ENCODE assay signal across 8 cellular contexts in the genomic region with DNA sequence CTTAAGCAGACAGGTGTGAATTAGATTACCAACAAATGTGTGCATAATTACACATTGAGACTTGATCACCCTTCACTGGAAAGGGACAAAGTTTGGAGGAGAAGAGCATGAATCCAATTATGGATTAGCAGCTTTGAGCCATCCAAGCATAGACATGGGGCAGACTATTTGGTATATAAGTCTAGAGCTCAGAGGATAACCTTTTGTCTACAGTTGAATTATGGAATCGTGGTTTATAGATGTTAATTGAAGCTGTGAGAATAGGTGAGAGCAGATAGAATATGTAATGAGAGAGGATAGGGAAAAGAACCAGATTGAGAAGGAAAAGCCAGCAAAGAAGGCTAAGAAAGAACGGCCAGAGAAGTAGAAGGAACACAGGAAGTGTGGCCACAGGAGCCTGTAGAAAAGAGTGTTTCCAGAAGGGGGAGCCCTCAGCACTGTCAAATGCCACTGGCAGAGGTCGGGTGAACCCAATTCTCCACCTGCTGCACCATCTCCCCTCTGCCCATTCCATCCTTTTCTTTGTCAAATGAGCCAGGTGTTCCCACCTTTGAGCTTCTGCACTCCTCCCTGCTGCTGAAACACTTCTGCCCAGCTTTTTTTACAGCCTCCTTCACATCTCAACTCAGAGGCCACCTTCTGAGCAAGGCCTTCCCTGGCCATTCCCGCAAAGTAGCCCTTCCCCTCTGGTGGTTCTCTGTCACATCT. TPM values are rescaled to one million over a fixed set of nuclear protein-coding genes. Genes with fewer than 3 reads are reported as not detected.
DNase-seq lines count a peak whose midpoint lies in the region; ATAC-seq and TF ChIP-seq lines count a peak whose summit lies in the region.

No MANE protein-coding gene starts in this region.

- H3K79me2 ChIP-seq in hepatocyte = no peaks in the 10 kb centered on the region

- no peak for ATAC-seq in HG03521 (IDR thresholded peaks at IDR 0.05; ENCODE audit: unreplicated experiment)

- TF ChIP-seq CTCF in adrenal gland (IDR thresholded peaks at IDR 0.05) (peak; percentile 61 to 78 (median 64)), hepatocyte (IDR thresholded peaks at IDR 0.05; ENCODE audit: poor library complexity) (peak; percentile 63)

- DNase-seq in NCI-H1436 (lab: John Stamatoyannopoulos, UW) (peak; percentile 42), NCI-H1436 treated with DMSO at 0.1 percent for 48 hours (lab: John Stamatoyannopoulos, UW) (no peak), NCI-H1417 treated with DMSO at 0.1 percent for 48 hours (lab: John Stamatoyannopoulos, UW) (peak; percentile 16), T-helper 1 cell (peak; percentile 27 to 65 (median 43)), adrenal gland (peak; percentile 62 to 81 (median 66)), hepatocyte (ENCODE audit: low spot score) (peak; percentile 79)
- peak; percentile 42 for DNase-seq in stimulated activated CD4-positive, alpha-beta T cell treated with anti-CD3 and anti-CD28 coated beads, Interleukin-12 subunit alpha, Interleukin-12 subunit beta, amount 100 ng/mL, for 4 hours

- H3K9me3 ChIP-seq in adrenal gland (replicated peaks in 1 of 3) (no peaks in the 10 kb centered on the region), hepatocyte (ENCODE audit: low read depth) (no peaks in the 10 kb centered on the region)

- no peak overlapping the region for H3K4me2 ChIP-seq in hepatocyte

- H3K36me3 ChIP-seq in adrenal gland (replicated peaks in 1 of 2) (peaks cover 0 to 62% of the 10 kb centered on the region in 2 donors), hepatocyte (replicated peaks; ENCODE audit: insufficient read depth, low read depth) (no peaks in the 10 kb centered on the region)

- TF ChIP-seq POLR2A in adrenal gland (IDR thresholded peaks at IDR 0.05) = no peak

- no peaks in the 10 kb centered on the region for H3K27me3 ChIP-seq in adrenal gland
- H3K27me3 ChIP-seq in hepatocyte = no peaks in the 10 kb centered on the region

- no peak overlapping the region for H2AFZ ChIP-seq in hepatocyte

- no peak overlapping the region for H3K4me3 ChIP-seq in adrenal gland
- H3K4me3 ChIP-seq in hepatocyte = no peak overlapping the region

- no peaks in the 10 kb centered on the region for H3K9me2 ChIP-seq in hepatocyte (replicated peaks; ENCODE audit: insufficient read depth)

- H4K20me1 ChIP-seq in hepatocyte (ENCODE audit: insufficient read depth, poor library complexity, severe bottlenecking) = no peaks in the 10 kb centered on the region

- 26 to 31% (median 28%) methylated on average over 4 of the region's 4 CpGs for WGBS in adrenal gland, 4 donors
- 41% methylated on average over 4 of the region's 4 CpGs for WGBS in hepatocyte (ENCODE audit: low lambda C conversion rate, missing lambda C conversion rate)

- intact Hi-C loops in adrenal gland (cut with DNase I) = no loop called here

- H3K4me1 ChIP-seq in adrenal gland (replicated peaks in 1 of 2) (no peaks in the 10 kb centered on the region), hepatocyte (ENCODE audit: insufficient read depth) (no peaks in the 10 kb centered on the region)

- H3K27ac ChIP-seq in adrenal gland (no peak overlapping the region), hepatocyte (peak overlapping the region; percentile 34)

RNA-seq across cellular contexts. Expression of a gene that starts 7.3 kb away (rescaled TPM):
- total RNA-seq in adrenal gland (10 to 100 TPM; 24.2 to 31.4 (median 27.8) TPM), hepatocyte (18.8 and 25.2 TPM in 2 replicates)
- polyA plus RNA-seq in adrenal gland (10 to 100 TPM; 34.5 to 49.4 (median 38.4) TPM), hepatocyte (60.3 and 65.1 TPM in 2 replicates)

RNA-seq across cellular contexts. Expression of a gene that starts 7.4 kb away (rescaled TPM):
- 1 to 10 TPM in 2 of 8 donors, not detected in 6; 1.8 to 1.9 TPM for total RNA-seq in adrenal gland
- 1 to 10 TPM in 2 of 3 donors, not detected in 1; 1.3 to 3.1 TPM for polyA plus RNA-seq in adrenal gland
- 0.72 and 2.6 TPM in 2 replicates for total RNA-seq in hepatocyte
- polyA plus RNA-seq in hepatocyte = 9.9 and 16.8 TPM in 2 replicates

RNA-seq across cellular contexts. Expression of a gene that starts 13.4 kb away (rescaled TPM):
- total RNA-seq in adrenal gland (1 to 10 TPM in 7 of 8 donors, under 1 TPM in 1; 0.79 to 3.6 (median 2.2) TPM), hepatocyte (21.9 and 26.7 TPM in 2 replicates)
- polyA plus RNA-seq in adrenal gland (1 to 10 TPM; 3.8 to 4.9 (median 4.7) TPM), hepatocyte (46.9 and 49.0 TPM in 2 replicates)

RNA-seq across cellular contexts. Expression of a gene that starts 28.0 kb away (rescaled TPM):
- total RNA-seq in adrenal gland = 1 to 10 TPM in 6 of 8 donors, not detected in 2; 1.4 to 8.4 (median 2.5) TPM
- polyA plus RNA-seq in adrenal gland = 10 to 100 TPM in 1 of 3 donors, 1 to 10 TPM in 2; 4.3 to 16.9 (median 8.2) TPM
- 0.63 TPM in 1 of 2 replicates, not detected in the other for total RNA-seq in hepatocyte
- polyA plus RNA-seq in hepatocyte = 0.51 and 1.8 TPM in 2 replicates

RNA-seq across cellular contexts. Expression of a gene that starts 34.5 kb away (rescaled TPM):
- total RNA-seq in adrenal gland = 100 to 1,000 TPM in 3 of 8 donors, 10 to 100 TPM in 5; 61.6 to 183 (median 97.8) TPM
- polyA plus RNA-seq in adrenal gland = 10 to 100 TPM; 35.1 to 66.3 (median 43.9) TPM
- 19.3 and 30.0 TPM in 2 replicates for total RNA-seq in hepatocyte
- polyA plus RNA-seq in hepatocyte = 32.1 and 32.5 TPM in 2 replicates
